Comparison of ENCODE assay signal across 17 cellular contexts in genomic region chr21:42208801-42209490, GRCh38. TPM values are rescaled to one million over a fixed set of nuclear protein-coding genes. Genes with fewer than 3 reads are reported as not detected.
DNase-seq lines count a peak whose midpoint lies in the region; ATAC-seq, FAIRE-seq and TF ChIP-seq lines count a peak whose summit lies in the region.
"Had no signal": no experiment of that assay in that cellular context is flagged by ENCODE, and none has a peak within 500 bp of the region (broad histone marks: within the 10 kb centered on the region; RNA-seq: fewer than 3 reads in every experiment).

No MANE protein-coding gene starts in this region.

- TF ChIP-seq CTCF in Peyer's patch (IDR thresholded peaks at IDR 0.05) (no peak), endothelial cell of umbilical vein (IDR thresholded peaks at IDR 0.05; ENCODE audit: extremely low read depth in 1 of 2, insufficient read depth in 1 of 2, low read depth in 1 of 2, low read length in 2 of 2) (no peak), Calu3 (IDR thresholded peaks at IDR 0.05; ENCODE audit: unreplicated experiment) (no peak)

- peak overlapping the region; percentile 20 for H3K18ac ChIP-seq in neuronal stem cell (ENCODE audit: low read length)

- no peak overlapping the region for H3K4me3 Mint-ChIP-seq in Calu3 (ENCODE audit: low read depth, unreplicated experiment)

- dilution Hi-C loops in endothelial cell of umbilical vein (cut with MboI; ENCODE audit: extremely low pct_ligation_motif_present, low sequenced_read_pairs), result no loop called here

- TF ChIP-seq POLR2A in Peyer's patch (IDR thresholded peaks at IDR 0.05) (no peak), endothelial cell of umbilical vein (IDR thresholded peaks at IDR 0.05; ENCODE audit: low read depth, low read length) (no peak)

- H3K9me3 ChIP-seq in Peyer's patch (no peaks in the 10 kb centered on the region), endothelial cell of umbilical vein (replicated peaks; ENCODE audit: control insufficient read depth, insufficient read depth, low read length) (no peaks in the 10 kb centered on the region), neuronal stem cell (replicated peaks in 1 of 2; ENCODE audit: control insufficient read depth in 2 of 2, insufficient read depth in 1 of 2, low read depth in 1 of 2, low read length in 2 of 2) (peaks cover 0 to 3% of the 10 kb centered on the region in 2 donors)

- H2BK120ac ChIP-seq in neuronal stem cell (ENCODE audit: low read depth, low read length), result no peak overlapping the region

- H3K9me1 ChIP-seq in endothelial cell of umbilical vein (replicated peaks; ENCODE audit: control insufficient read depth, extremely low read depth, insufficient read depth, low read length), result no peaks in the 10 kb centered on the region

- no peaks in the 10 kb centered on the region for H3K4me1 Mint-ChIP-seq in Calu3 (ENCODE audit: low read depth, unreplicated experiment)

- H2BK15ac ChIP-seq in neuronal stem cell (ENCODE audit: low read length), result no peak overlapping the region

- no peak overlapping the region for H3K4me2 ChIP-seq in endothelial cell of umbilical vein (ENCODE audit: insufficient read depth, low read length)
- no peak overlapping the region for H3K4me2 ChIP-seq in neuronal stem cell (ENCODE audit: insufficient read depth, low read length, poor library complexity, severe bottlenecking)

- H3K27ac ChIP-seq in Peyer's patch (no peak overlapping the region), endothelial cell of umbilical vein (ENCODE audit: insufficient read depth, low read depth, low read length) (peak overlapping the region; percentile 77), neuronal stem cell (replicated peaks; ENCODE audit: low read length) (no peak overlapping the region)
- H3K27ac ChIP-seq: C4-2B, RWPE1 had no signal

- no peak overlapping the region for H3K27ac Mint-ChIP-seq in Calu3 (ENCODE audit: unreplicated experiment)

- ATAC-seq in HG03432 (IDR thresholded peaks at IDR 0.05; ENCODE audit: unreplicated experiment), result no peak

- no peak overlapping the region for H2BK5ac ChIP-seq in neuronal stem cell (ENCODE audit: low read length)

- BruUV-seq in endothelial cell of umbilical vein (replicated peaks; lab: Mats Ljungman, UMichigan) (no TSS peak), Calu3 (replicated peaks; lab: Mats Ljungman, UMichigan) (no TSS peak)

- POLR2A ChIA-PET in endothelial cell of umbilical vein (lab: Charles Lee), result no interaction called here

- H4K8ac ChIP-seq in neuronal stem cell (ENCODE audit: low read depth, low read length), result no peak overlapping the region

- peaks cover 27% of the 10 kb centered on the region for H3K27me3 Mint-ChIP-seq in Calu3 (ENCODE audit: unreplicated experiment)

- H3K4ac ChIP-seq in neuronal stem cell (ENCODE audit: low read length), result no peak overlapping the region

- H2AFZ ChIP-seq in endothelial cell of umbilical vein (ENCODE audit: low read depth, low read length) (no peak overlapping the region), neuronal stem cell (ENCODE audit: low read length) (no peak overlapping the region)

- whole genome bisulfite sequencing in neuronal stem cell (ENCODE audit: extremely low coverage in 2 of 2, insufficient read length in 2 of 2, insufficient replicate concordance in 1 of 2), 2 donors, result no CpG with 5 or more reads among the region's 5 CpGs

- H3K36me3 Mint-ChIP-seq in Calu3 (ENCODE audit: insufficient read depth, unreplicated experiment), result no peaks in the 10 kb centered on the region

- H4K91ac ChIP-seq in neuronal stem cell (ENCODE audit: low read depth, low read length, poor library complexity), result no peak overlapping the region

- H3K9ac ChIP-seq in endothelial cell of umbilical vein (replicated peaks; ENCODE audit: extremely low read depth, insufficient read depth, low read length), result no peak overlapping the region
- no peak overlapping the region for H3K9ac ChIP-seq in neuronal stem cell (ENCODE audit: low read depth, low read length, poor library complexity)

- H2AK5ac ChIP-seq in neuronal stem cell (ENCODE audit: low read depth, low read length), result no peak overlapping the region

- H3K14ac ChIP-seq in neuronal stem cell (ENCODE audit: low read length), result no peak overlapping the region

- no peaks in the 10 kb centered on the region for H3K9me3 Mint-ChIP-seq in Calu3 (ENCODE audit: low read depth, unreplicated experiment)

- no peaks in the 10 kb centered on the region for H3K27me3 ChIP-seq in Peyer's patch
- no peaks in the 10 kb centered on the region for H3K27me3 ChIP-seq in endothelial cell of umbilical vein (ENCODE audit: control insufficient read depth in 2 of 2, insufficient read depth in 2 of 2, low read length in 2 of 2)
- H3K27me3 ChIP-seq in neuronal stem cell (ENCODE audit: control insufficient read depth in 3 of 3, insufficient read depth in 3 of 3, low read depth in 1 of 3, low read length in 3 of 3), result no peaks in the 10 kb centered on the region

- peak overlapping the region; percentile 11 for H3K23ac ChIP-seq in neuronal stem cell (ENCODE audit: low read depth, low read length, poor library complexity)

- H3K4me3 ChIP-seq in Peyer's patch (no peak overlapping the region), endothelial cell of umbilical vein (replicated peaks in 1 of 3; ENCODE audit: insufficient read depth in 1 of 3, low read depth in 1 of 3, low read length in 3 of 3) (no peak overlapping the region), neuronal stem cell (ENCODE audit: low read length in 2 of 2) (no peak overlapping the region)

- H2BK12ac ChIP-seq in neuronal stem cell (ENCODE audit: low read length), result no peak overlapping the region

- CTCF ChIA-PET in endothelial cell of umbilical vein (lab: Charles Lee) (interaction anchor here (2.7 kb wide), 1 partner anchor 12 kb away, joined by 9 read pairs; no protein-coding TSS in a partner anchor), Calu3 (lab: Charles Lee) (interaction anchor here (0.5 kb wide), 1 partner anchor 1439 kb away, joined by 3 read pairs; no protein-coding TSS in a partner anchor)

- H4K20me1 ChIP-seq in endothelial cell of umbilical vein (replicated peaks; ENCODE audit: control insufficient read depth, extremely low read depth, insufficient read depth, low read length), result no peaks in the 10 kb centered on the region

- DNase-seq in Peyer's patch (peak in 2 of 3 donors; percentile 69 to 70), endothelial cell of umbilical vein (ENCODE audit: low read depth, low spot score) (no peak), neuronal stem cell (ENCODE audit: low spot score) (no peak), NCI-H82 treated with DMSO at 0.1 percent for 48 hours (lab: John Stamatoyannopoulos, UW; ENCODE audit: unreplicated experiment) (no peak), Calu3 (no peak), SIG-M5 (lab: John Stamatoyannopoulos, UW) (no peak)
- DNase-seq: AML-193, DND-41, HCEC 1CT, NCI-H187 treated with DMSO at 0.1 percent for 48 hours, NCI-H226, NCI-H524, NCI-H82 had no signal

- H3K4me1 ChIP-seq in Peyer's patch, result no peaks in the 10 kb centered on the region
- peaks cover 16% of the 10 kb centered on the region for H3K4me1 ChIP-seq in endothelial cell of umbilical vein (ENCODE audit: control insufficient read depth, extremely low read depth, insufficient read depth, low read length)
- H3K4me1 ChIP-seq in neuronal stem cell (ENCODE audit: control insufficient read depth in 2 of 2, insufficient read depth in 1 of 2, low read depth in 1 of 2, low read length in 2 of 2), result peaks cover 0 to 6% of the 10 kb centered on the region in 2 donors

- no peak for FAIRE-seq in endothelial cell of umbilical vein (lab: Jason Lieb, UNC)
- FAIRE-seq: G401.6 had no signal

- H3K79me2 ChIP-seq in endothelial cell of umbilical vein (ENCODE audit: control insufficient read depth, insufficient read depth, low read length), result no peaks in the 10 kb centered on the region

- intact Hi-C loops in endothelial cell of umbilical vein (cut with micrococcal nuclease), result no loop called here
- intact Hi-C loops in Calu3 (cut with micrococcal nuclease; ENCODE audit: unreplicated experiment), result no loop called here

- H3K36me3 ChIP-seq in Peyer's patch (no peaks in the 10 kb centered on the region), endothelial cell of umbilical vein (ENCODE audit: control insufficient read depth in 2 of 2, extremely low read depth in 1 of 2, insufficient read depth in 2 of 2, low read length in 2 of 2) (no peaks in the 10 kb centered on the region), neuronal stem cell (replicated peaks in 1 of 2; ENCODE audit: control insufficient read depth in 2 of 2, insufficient read depth in 2 of 2, low read length in 2 of 2) (no peaks in the 10 kb centered on the region)

- H3K79me1 ChIP-seq in neuronal stem cell (ENCODE audit: low read depth, low read length), result no peaks in the 10 kb centered on the region

TF ChIP-seq in endothelial cell of umbilical vein, 7 proteins besides CTCF, POLR2A, EP300 and RAD21:
- no peak for TF ChIP-seq GATA2 (IDR thresholded peaks at IDR 0.05; ENCODE audit: insufficient read depth, insufficient read length, low read depth, low read length)
- no peak for TF ChIP-seq FOS (IDR thresholded peaks at IDR 0.05; ENCODE audit: borderline replicate concordance, insufficient read depth, low read length)
- no peak for TF ChIP-seq MYC (IDR thresholded peaks at IDR 0.05; ENCODE audit: low read depth, low read length)
- TF ChIP-seq JUN (IDR thresholded peaks at IDR 0.05; ENCODE audit: borderline replicate concordance, insufficient read depth, insufficient read length, low read depth), result no peak
- TF ChIP-seq POLR2AphosphoS5 (IDR thresholded peaks at IDR 0.05; ENCODE audit: insufficient read depth, low read depth, low read length), result no peak
- TF ChIP-seq EZH2 (IDR thresholded peaks at IDR 0.05; ENCODE audit: borderline replicate concordance, low read depth, low read length, severe bottlenecking), result no peak
- no peak for TF ChIP-seq MAX (IDR thresholded peaks at IDR 0.05; ENCODE audit: insufficient read depth, insufficient read length)

RNA-seq across cellular contexts. Expression of gene ABCG1, which starts 10.0 kb away (rescaled TPM):
- total RNA-seq in Peyer's patch (10 to 100 TPM; 33.0 to 68.5 (median 40.8) TPM), endothelial cell of umbilical vein (19.6 and 21.2 TPM in 2 replicates), Calu3 (2022) (0.19 and 0.29 TPM in 2 replicates)
- polyA plus RNA-seq in endothelial cell of umbilical vein, result 6.7 and 8.4 TPM in 2 replicates
- polyA plus RNA-seq in endothelial cell of umbilical vein (2011; cell fraction: cytosol; rRNA removed), result 6.9 and 7.6 TPM in 2 replicates
- polyA plus RNA-seq in endothelial cell of umbilical vein (2011; cell fraction: nucleus; rRNA removed), result 12.5 and 13.7 TPM in 2 replicates
- 18.8 and 40.1 TPM in 2 replicates for polyA plus RNA-seq in endothelial cell of umbilical vein (2012)
- polyA minus RNA-seq in endothelial cell of umbilical vein, result 9.5 and 12.1 TPM in 2 replicates
- polyA minus RNA-seq in endothelial cell of umbilical vein (2011; cell fraction: cytosol; rRNA and poly(A)+ RNA removed), result 4.0 TPM
- 9.3 and 9.7 TPM in 2 replicates for polyA minus RNA-seq in endothelial cell of umbilical vein (2011; cell fraction: nucleus; rRNA and poly(A)+ RNA removed)
- 1.4 TPM for polyA plus RNA-seq in neuronal stem cell (2013, experiment 1 of 2)
- polyA plus RNA-seq in neuronal stem cell (2013, experiment 2 of 2), result 1.8 TPM

Comparison
In these comparisons a context has a peak if more than half of its experiments do, and no peak if none do; other contexts are left out.
1. DNase-seq: peak in Peyer's patch (2 of 3); none in endothelial cell of umbilical vein (single experiment), neuronal stem cell (single experiment), NCI-H82 treated with DMSO at 0.1 percent for 48 hours (single experiment), Calu3 (single experiment) and SIG-M5 (single experiment).
2. RNA of gene ABCG1, which starts 10.0 kb away (total RNA-seq): 33.0 to 68.5 TPM in Peyer's patch and 19.6 to 21.2 TPM in endothelial cell of umbilical vein; 0.19 to 0.29 TPM in Calu3; every median in the first group is over 10 times any median in the second.